Comparison of ENCODE assay signal across 13 cellular contexts in the genomic region with DNA sequence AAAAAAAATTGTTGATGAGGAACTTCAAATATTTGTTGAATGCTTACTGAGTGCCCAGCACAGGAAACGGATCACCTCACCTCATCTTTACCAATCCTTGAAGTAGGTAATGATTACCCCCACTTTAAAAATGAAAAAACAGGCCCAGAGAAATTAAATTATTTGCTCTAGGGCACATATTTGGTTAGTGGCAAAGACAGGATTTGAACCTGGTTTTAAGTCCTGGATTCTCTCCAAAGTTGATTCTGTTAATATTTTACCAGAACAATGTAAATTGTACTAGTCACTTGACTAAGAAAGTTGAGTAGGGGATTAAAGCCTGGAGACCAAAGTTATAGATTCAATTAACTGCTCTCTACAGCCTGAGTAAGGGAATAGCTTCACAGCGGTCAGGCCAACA.
A peak's percentile ranks its signal among the peaks of the same experiment; 100 is the strongest.
DNase-seq lines count a peak whose midpoint lies in the region; ATAC-seq and TF ChIP-seq lines count a peak whose summit lies in the region.
"Had no signal": no experiment of that assay in that cellular context is flagged by ENCODE, and none has a peak within 500 bp of the region (broad histone marks: within the 10 kb centered on the region; RNA-seq: fewer than 3 reads in every experiment).

No MANE protein-coding gene starts in this region.

- 87% methylated on average over 2 of the region's 2 CpGs for WGBS in SK-N-SH (ENCODE audit: low lambda C conversion rate)
- 54 to 58% methylated on average over 2 of the region's 2 CpGs for WGBS in body of pancreas, 2 donors

- H3K4me3 ChIP-seq in SK-N-SH (ENCODE audit: low read depth in 2 of 2, low read length in 1 of 2): no peak overlapping the region
- H3K4me3 ChIP-seq in body of pancreas: no peak overlapping the region
- H3K4me3 ChIP-seq: neural progenitor cell had no signal

- peaks cover 10 to 11% of the 10 kb centered on the region in 2 experiments; a peak in 3 of 4 replicates for H3K4me1 ChIP-seq in SK-N-SH (ENCODE audit: control insufficient read depth in 1 of 2, insufficient read depth in 2 of 2, low read depth in 1 of 2, low read length in 1 of 2)
- peaks cover 19% of the 10 kb centered on the region for H3K4me1 ChIP-seq in body of pancreas

- ATAC-seq in SK-N-SH treated with all-trans-retinoic acid at 6 μM for 48 hours (no peak), natural killer cell (no peak), body of pancreas (no peak), esophagus mucosa (no peak)
- ATAC-seq in activated naive CD8-positive, alpha-beta T cell treated with anti-CD3 and anti-CD28 coated beads, Interleukin-2, amount 10 ng/mL, durations not matched to agents 7 days and 5 days (ENCODE audit: low read depth): no peak

- intact Hi-C loops in natural killer cell (cut with micrococcal nuclease) (loop anchor here (2.0 to 10.0 kb wide), 2 partner anchors 471 to 533 kb away; no protein-coding TSS in a partner anchor), body of pancreas (cut with DNase I) (loop anchor here (5.0 to 10.0 kb wide), 2 partner anchors 464 to 531 kb away; no protein-coding TSS in a partner anchor)

- H3K4me1 Mint-ChIP-seq in HFFc6 (ENCODE audit: low read depth) (peaks cover 47% of the 10 kb centered on the region), natural killer cell (peaks cover 6 to 7% of the 10 kb centered on the region in 2 donors)
- H3K4me1 Mint-ChIP-seq in activated naive CD8-positive, alpha-beta T cell treated with anti-CD3 and anti-CD28 coated beads, Interleukin-2, amount 10 ng/mL, durations not matched to agents 7 days and 5 days: peaks cover 17% of the 10 kb centered on the region

- H3K9me3 ChIP-seq in SK-N-SH (no peaks in the 10 kb centered on the region), body of pancreas (no peaks in the 10 kb centered on the region)

- H3K79me2 ChIP-seq in SK-N-SH (ENCODE audit: insufficient read depth): no peaks in the 10 kb centered on the region

- TF ChIP-seq EP300 in SK-N-SH (IDR thresholded peaks at IDR 0.05; ENCODE audit: borderline replicate concordance in 1 of 2, low read depth in 1 of 2, low read length in 1 of 2): no peak

- H4K20me1 ChIP-seq in SK-N-SH (ENCODE audit: insufficient read depth): no peaks in the 10 kb centered on the region

- H3K4me3 Mint-ChIP-seq in HFFc6 (peak overlapping the region; percentile 79; the same call in 1 of the 2 replicates), natural killer cell (peak overlapping the region; percentile 70)
- H3K4me3 Mint-ChIP-seq in activated naive CD8-positive, alpha-beta T cell treated with anti-CD3 and anti-CD28 coated beads, Interleukin-2, amount 10 ng/mL, durations not matched to agents 7 days and 5 days: peak overlapping the region; percentile 85
- H3K4me3 Mint-ChIP-seq: neural progenitor cell had no signal

- TF ChIP-seq CTCF in SK-N-SH (IDR thresholded peaks at IDR 0.05) (no peak), HFFc6 (IDR thresholded peaks at IDR 0.05) (no peak), natural killer cell (IDR thresholded peaks at IDR 0.05) (no peak), body of pancreas (IDR thresholded peaks at IDR 0.05) (no peak)

- H2AFZ ChIP-seq in SK-N-SH (ENCODE audit: low read depth): peak overlapping the region; percentile 39; the same call in 1 of the 2 replicates
- H2AFZ ChIP-seq: neural progenitor cell had no signal

- DNase-seq in SK-N-SH (no peak), HFFc6 (no peak), natural killer cell (no peak), body of pancreas (no peak), NAMALWA (ENCODE audit: low spot score) (no peak)
- DNase-seq in activated naive CD8-positive, alpha-beta T cell treated with anti-CD3 and anti-CD28 coated beads, Interleukin-2, amount 10 ng/mL, durations not matched to agents 7 days and 5 days: no peak
- DNase-seq: 8988T; effector CD8-positive, alpha-beta T cell; kidney glomerular epithelial cell; NCI-H226 had no signal

- H3K4me2 ChIP-seq in SK-N-SH: no peak overlapping the region
- H3K4me2 ChIP-seq: neural progenitor cell had no signal

- H3K9me3 Mint-ChIP-seq in HFFc6: no peaks in the 10 kb centered on the region
- H3K9me3 Mint-ChIP-seq in activated naive CD8-positive, alpha-beta T cell treated with anti-CD3 and anti-CD28 coated beads, Interleukin-2, amount 10 ng/mL, durations not matched to agents 7 days and 5 days: no peaks in the 10 kb centered on the region
- H3K9me3 Mint-ChIP-seq in natural killer cell: no peaks in the 10 kb centered on the region

- no peak overlapping the region; the same call in 1 of the 2 replicates for H3K27ac Mint-ChIP-seq in HFFc6
- peak overlapping the region; percentile 93 for H3K27ac Mint-ChIP-seq in activated naive CD8-positive, alpha-beta T cell treated with anti-CD3 and anti-CD28 coated beads, Interleukin-2, amount 10 ng/mL, durations not matched to agents 7 days and 5 days
- peak overlapping the region; percentile 10 to 81 for H3K27ac Mint-ChIP-seq in natural killer cell
- H3K27ac Mint-ChIP-seq: neural progenitor cell had no signal

- H3K36me3 Mint-ChIP-seq in HFFc6 (ENCODE audit: low read depth) (peaks cover 5% of the 10 kb centered on the region; the same call in 1 of the 2 replicates), natural killer cell (no peaks in the 10 kb centered on the region)
- no peaks in the 10 kb centered on the region for H3K36me3 Mint-ChIP-seq in activated naive CD8-positive, alpha-beta T cell treated with anti-CD3 and anti-CD28 coated beads, Interleukin-2, amount 10 ng/mL, durations not matched to agents 7 days and 5 days
- H3K36me3 Mint-ChIP-seq: neural progenitor cell had no signal

- H3K36me3 ChIP-seq in SK-N-SH (replicated peaks in 1 of 2; ENCODE audit: control insufficient read depth in 1 of 2, insufficient read depth in 2 of 2, low read length in 1 of 2): no peaks in the 10 kb centered on the region
- H3K36me3 ChIP-seq in body of pancreas (replicated peaks in 1 of 2; ENCODE audit: insufficient read depth in 1 of 2, low read depth in 2 of 2): no peaks in the 10 kb centered on the region
- H3K36me3 ChIP-seq: neural progenitor cell had no signal

- H3K9me2 ChIP-seq in SK-N-SH: no peaks in the 10 kb centered on the region

- H3F3A ChIP-seq in SK-N-SH (replicated peaks; ENCODE audit: insufficient read depth): peaks cover 9% of the 10 kb centered on the region

- POLR2A ChIA-PET in SK-N-SH (lab: Yijun Ruan, JAX): no interaction called here
- POLR2A ChIA-PET in activated naive CD8-positive, alpha-beta T cell treated with anti-CD3 and anti-CD28 coated beads, Interleukin-2, amount 10 ng/mL, durations not matched to agents 7 days and 5 days (lab: Charles Lee): interaction anchor here (0.9 kb wide), 1 partner anchor 139 kb away, joined by 6 read pairs; the partner anchor contains the start of gene DNAJB4

- TF ChIP-seq RAD21 in SK-N-SH (IDR thresholded peaks at IDR 0.05; ENCODE audit: low read length): no peak

- no peaks in the 10 kb centered on the region for H3K27me3 ChIP-seq in SK-N-SH (ENCODE audit: insufficient read depth)
- H3K27me3 ChIP-seq in body of pancreas: no peaks in the 10 kb centered on the region
- H3K27me3 ChIP-seq: neural progenitor cell had no signal

- H3K9ac ChIP-seq in SK-N-SH: no peak overlapping the region
- H3K9ac ChIP-seq: neural progenitor cell had no signal

- TF ChIP-seq POLR2A in body of pancreas (IDR thresholded peaks at IDR 0.05): no peak

- no peaks in the 10 kb centered on the region; the same call in 1 of the 2 replicates for H3K27me3 Mint-ChIP-seq in HFFc6 (ENCODE audit: insufficient read depth)
- peaks cover 14% of the 10 kb centered on the region for H3K27me3 Mint-ChIP-seq in activated naive CD8-positive, alpha-beta T cell treated with anti-CD3 and anti-CD28 coated beads, Interleukin-2, amount 10 ng/mL, durations not matched to agents 7 days and 5 days
- H3K27me3 Mint-ChIP-seq in natural killer cell (ENCODE audit: low read depth in 2 of 2): peaks cover 5 to 14% of the 10 kb centered on the region in 2 donors

- CTCF ChIA-PET in SK-N-SH (lab: Yijun Ruan, JAX): interaction anchor here (0.6 to 11.6 kb wide), 13 partner anchors 13 to 552 kb away, joined by 3 to 207 read pairs (median 5); no protein-coding TSS in a partner anchor

- no peak overlapping the region for H3K27ac ChIP-seq in SK-N-SH (ENCODE audit: low read depth in 2 of 2, low read length in 1 of 2)
- H3K27ac ChIP-seq in body of pancreas: peak overlapping the region in 2 of 4 donors; percentile 22 to 24
- H3K27ac ChIP-seq: neural progenitor cell had no signal

TF ChIP-seq in SK-N-SH treated with all-trans-retinoic acid at 6 μM for 48 hours, 23 proteins besides CTCF, POLR2A, EP300 and RAD21 (continues in another document):
- TF ChIP-seq ZC3H10 (CRISPR knock-in tag; IDR thresholded peaks at IDR 0.05): no peak
- no peak for TF ChIP-seq ISL1 (CRISPR knock-in tag; IDR thresholded peaks at IDR 0.05)
- TF ChIP-seq, protein P1, sequence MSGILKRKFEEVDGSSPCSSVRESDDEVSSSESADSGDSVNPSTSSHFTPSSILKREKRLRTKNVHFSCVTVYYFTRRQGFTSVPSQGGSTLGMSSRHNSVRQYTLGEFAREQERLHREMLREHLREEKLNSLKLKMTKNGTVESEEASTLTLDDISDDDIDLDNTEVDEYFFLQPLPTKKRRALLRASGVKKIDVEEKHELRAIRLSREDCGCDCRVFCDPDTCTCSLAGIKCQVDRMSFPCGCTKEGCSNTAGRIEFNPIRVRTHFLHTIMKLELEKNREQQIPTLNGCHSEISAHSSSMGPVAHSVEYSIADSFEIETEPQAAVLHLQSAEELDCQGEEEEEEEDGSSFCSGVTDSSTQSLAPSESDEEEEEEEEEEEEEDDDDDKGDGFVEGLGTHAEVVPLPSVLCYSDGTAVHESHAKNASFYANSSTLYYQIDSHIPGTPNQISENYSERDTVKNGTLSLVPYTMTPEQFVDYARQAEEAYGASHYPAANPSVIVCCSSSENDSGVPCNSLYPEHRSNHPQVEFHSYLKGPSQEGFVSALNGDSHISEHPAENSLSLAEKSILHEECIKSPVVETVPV (CRISPR knock-in tag; IDR thresholded peaks at IDR 0.05): no peak
- TF ChIP-seq PPARA (CRISPR knock-in tag; IDR thresholded peaks at IDR 0.05; ENCODE audit: borderline replicate concordance): no peak
- no peak for TF ChIP-seq GLIS3 (CRISPR knock-in tag; IDR thresholded peaks at IDR 0.05)
- no peak for TF ChIP-seq ESRRG (CRISPR knock-in tag; IDR thresholded peaks at IDR 0.05)
- TF ChIP-seq ZNF8 (CRISPR knock-in tag; IDR thresholded peaks at IDR 0.05): no peak
- no peak for TF ChIP-seq CSDC2 (CRISPR knock-in tag; IDR thresholded peaks at IDR 0.05)
- no peak for TF ChIP-seq ZFP30 (CRISPR knock-in tag; IDR thresholded peaks at IDR 0.05)
